In genomic region chr2:108587621-108588020, GRCh38 we compare ENCODE assay signal across 10 cellular contexts. TPM values are rescaled to one million over a fixed set of nuclear protein-coding genes. Genes with fewer than 3 reads are reported as not detected.
DNase-seq lines count a peak whose midpoint lies in the region; ATAC-seq and TF ChIP-seq lines count a peak whose summit lies in the region.
"Had no signal": no experiment of that assay in that cellular context is flagged by ENCODE, and none has a peak within 500 bp of the region (broad histone marks: within the 10 kb centered on the region; RNA-seq: fewer than 3 reads in every experiment).

No MANE protein-coding gene starts in this region.

- no peaks in the 10 kb centered on the region for H3K9me3 Mint-ChIP-seq in CD4-positive, CD25-positive, alpha-beta regulatory T cell

- H3K27ac Mint-ChIP-seq in CD4-positive, CD25-positive, alpha-beta regulatory T cell, result peak overlapping the region in 2 of 3 donors; percentile 65 to 79

- no peaks in the 10 kb centered on the region for H3K27me3 ChIP-seq in CD4-positive, CD25-positive, alpha-beta regulatory T cell (ENCODE audit: control insufficient read depth, insufficient read depth, low read length)
- no peaks in the 10 kb centered on the region for H3K27me3 ChIP-seq in RWPE2 (ENCODE audit: insufficient read depth, poor library complexity, severe bottlenecking)

- H3K4me1 ChIP-seq in CD4-positive, CD25-positive, alpha-beta regulatory T cell (ENCODE audit: control insufficient read depth, insufficient read depth, low read length, poor library complexity, severe bottlenecking), result peaks cover 15% of the 10 kb centered on the region
- H3K4me1 ChIP-seq in RWPE2 (ENCODE audit: insufficient read depth, poor library complexity, severe bottlenecking), result peaks cover 55% of the 10 kb centered on the region

- no peaks in the 10 kb centered on the region for H3K36me3 ChIP-seq in CD4-positive, CD25-positive, alpha-beta regulatory T cell (ENCODE audit: control insufficient read depth, insufficient read depth, low read length)
- H3K36me3 ChIP-seq in RWPE2 (ENCODE audit: low read depth), result no peaks in the 10 kb centered on the region

- no peak overlapping the region for H3K4me3 ChIP-seq in CD4-positive, CD25-positive, alpha-beta regulatory T cell (ENCODE audit: low read depth, low read length)
- no peak overlapping the region for H3K4me3 ChIP-seq in RWPE2 (ENCODE audit: severe bottlenecking)
- no peak overlapping the region for H3K4me3 ChIP-seq in fibroblast of mammary gland (ENCODE audit: control insufficient read depth, low read depth, low read length)

- TF ChIP-seq CTCF in RWPE2 (IDR thresholded peaks at IDR 0.05; ENCODE audit: poor library complexity, severe bottlenecking) (no peak), fibroblast of mammary gland (conservative IDR thresholded peaks at IDR 0.05; ENCODE audit: control insufficient read depth, insufficient read depth, low read depth, low read length) (no peak), omental fat pad (IDR thresholded peaks at IDR 0.05) (no peak)

- ATAC-seq in CD4-positive, CD25-positive, alpha-beta regulatory T cell (ENCODE audit: low read depth in 2 of 2), result no peak
- ATAC-seq in RWPE2 (ENCODE audit: low read depth) (peak; percentile 88), omental fat pad (ENCODE audit: low FRiP score) (peak; percentile 49), GM19324 (IDR thresholded peaks at IDR 0.05; ENCODE audit: low FRiP score, unreplicated experiment) (no peak), GM21381 (IDR thresholded peaks at IDR 0.05; ENCODE audit: unreplicated experiment) (no peak), HG02852 (IDR thresholded peaks at IDR 0.05; ENCODE audit: unreplicated experiment) (no peak)

- H3K4me1 Mint-ChIP-seq in CD4-positive, CD25-positive, alpha-beta regulatory T cell, result peaks cover 21 to 46% (median 41%) of the 10 kb centered on the region in 4 donors

- peaks cover 4% of the 10 kb centered on the region for H3K36me3 Mint-ChIP-seq in CD4-positive, CD25-positive, alpha-beta regulatory T cell

- H3K27me3 Mint-ChIP-seq in CD4-positive, CD25-positive, alpha-beta regulatory T cell, result no peaks in the 10 kb centered on the region

- H3K27ac ChIP-seq in CD4-positive, CD25-positive, alpha-beta regulatory T cell (ENCODE audit: insufficient read depth, low read length, poor library complexity, severe bottlenecking), result no peak overlapping the region
- peak overlapping the region; percentile 85 for H3K27ac ChIP-seq in RWPE2 (ENCODE audit: poor library complexity, severe bottlenecking)

- DNase-seq in CD4-positive, CD25-positive, alpha-beta regulatory T cell, result no peak
- DNase-seq in RWPE2 (ENCODE audit: low spot score) (no peak), fibroblast of mammary gland (ENCODE audit: low read depth) (peak; percentile 83), omental fat pad (ENCODE audit: low spot score) (no peak), amniotic stem cell (lab: John Stamatoyannopoulos, UW) (no peak)
- DNase-seq: hippocampal formation, T1000 had no signal

- no peaks in the 10 kb centered on the region for H3K9me3 ChIP-seq in CD4-positive, CD25-positive, alpha-beta regulatory T cell (ENCODE audit: control insufficient read depth in 2 of 2, low read length in 2 of 2)
- H3K9me3 ChIP-seq in RWPE2 (ENCODE audit: severe bottlenecking), result no peaks in the 10 kb centered on the region

- no peak overlapping the region for H3K4me3 Mint-ChIP-seq in CD4-positive, CD25-positive, alpha-beta regulatory T cell

RNA-seq across cellular contexts. Expression of gene LIMS1, which starts 53.4 kb away (rescaled TPM):
- 109 TPM for total RNA-seq in CD4-positive, CD25-positive, alpha-beta regulatory T cell
- polyA plus RNA-seq in CD4-positive, CD25-positive, alpha-beta regulatory T cell, result 100 to 1,000 TPM; 156 to 235 (median 190) TPM
- total RNA-seq in omental fat pad, result 100 to 1,000 TPM in 3 of 4 donors, 10 to 100 TPM in 1; 69.4 to 175 (median 155) TPM

Comparison
In these comparisons a context has a peak if more than half of its experiments do, and no peak if none do; other contexts are left out.
1. ATAC-seq: peak in RWPE2 (single experiment) and omental fat pad (single experiment); none in CD4-positive, CD25-positive, alpha-beta regulatory T cell (0 of 2), GM19324 (single experiment), GM21381 (single experiment) and HG02852 (single experiment).